22 cellular contexts compared by ENCODE assay signal in the genomic region with DNA sequence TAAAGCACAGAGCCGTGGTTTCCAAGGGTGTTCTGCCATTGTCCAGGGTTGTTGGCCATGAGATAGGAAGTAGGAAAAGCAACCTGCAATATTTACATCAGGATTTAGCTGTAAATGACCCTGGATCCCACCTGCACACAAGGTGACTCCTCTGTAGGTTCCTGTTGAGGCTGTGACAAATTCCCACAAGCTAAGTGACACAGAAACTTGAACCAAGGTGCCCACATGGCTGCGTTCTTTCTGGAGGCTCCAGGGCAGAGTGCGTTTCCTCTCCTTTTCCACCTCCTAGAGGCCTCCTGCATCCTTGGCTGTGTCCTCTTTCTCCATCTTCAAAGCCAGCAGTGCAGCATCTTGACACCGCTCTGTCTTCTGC. TPM values are rescaled to one million over a fixed set of nuclear protein-coding genes. Genes with fewer than 3 reads are reported as not detected.
DNase-seq lines count a peak whose midpoint lies in the region; ATAC-seq, FAIRE-seq and TF ChIP-seq lines count a peak whose summit lies in the region.
"Had no signal": no experiment of that assay in that cellular context is flagged by ENCODE, and none has a peak within 500 bp of the region (broad histone marks: within the 10 kb centered on the region; RNA-seq: fewer than 3 reads in every experiment).

No MANE protein-coding gene starts in this region.

- H3K4me3 ChIP-seq in GM12878 (no peak overlapping the region), neutrophil (ENCODE audit: low read depth in 1 of 2, low read length in 1 of 2) (no peak overlapping the region), gastroesophageal sphincter (no peak overlapping the region)
- H3K4me3 ChIP-seq: A549; BLaER1 treated with 17β-estradiol and CSF1 and Interleukin-3, amounts not matched to agents 10 nM and 100 nM; HAP-1 had no signal

- no peaks in the 10 kb centered on the region for H3K79me2 ChIP-seq in GM12878 (ENCODE audit: control insufficient read depth, insufficient read depth, low read length)

- ATAC-seq in T-helper 17 cell = no peak
- no peak for ATAC-seq in GM12878
- no peak for ATAC-seq in stimulated activated effector memory CD8-positive, alpha-beta T cell treated with anti-CD3 and anti-CD28 coated beads, Interleukin-12 subunit alpha, Interleukin-12 subunit beta, amount 100 ng/mL, for 72 hours
- ATAC-seq in gastroesophageal sphincter = no peak

- H3K9me3 Mint-ChIP-seq in stimulated activated effector memory CD8-positive, alpha-beta T cell treated with anti-CD3 and anti-CD28 coated beads, Interleukin-12 subunit alpha, Interleukin-12 subunit beta, amount 100 ng/mL, for 72 hours = no peaks in the 10 kb centered on the region
- H3K9me3 Mint-ChIP-seq: CD4-positive, alpha-beta T cell had no signal

- in situ Hi-C loops in GM12878 (cut with MboI) = no loop called here

- H3K36me3 ChIP-seq in GM12878 (ENCODE audit: control insufficient read depth in 2 of 2, insufficient read depth in 2 of 2, low read length in 1 of 2) (no peaks in the 10 kb centered on the region), neutrophil (peaks cover 62% of the 10 kb centered on the region), gastroesophageal sphincter (no peaks in the 10 kb centered on the region)
- H3K36me3 ChIP-seq: BE2C, HAP-1 had no signal

- CTCF ChIA-PET in GM12878 (lab: Yijun Ruan, JAX) = interaction anchor here (2.0 kb wide), 1 partner anchor 10 kb away, joined by 14 read pairs; no protein-coding TSS in a partner anchor

- DNase-seq in T-helper 17 cell (no peak), GM12878 (ENCODE audit: low read depth, low spot score) (no peak), amygdala (lab: John Stamatoyannopoulos, UW) (no peak)
- no peak for DNase-seq in stimulated activated effector memory CD8-positive, alpha-beta T cell treated with anti-CD3 and anti-CD28 coated beads, Interleukin-12 subunit alpha, Interleukin-12 subunit beta, amount 100 ng/mL, for 72 hours (ENCODE audit: low spot score in 2 of 2)
- DNase-seq in stimulated activated naive CD4-positive, alpha-beta T cell treated with Interleukin-2 at 50 U/mL for 16 hours (lab: John Stamatoyannopoulos, UW) = no peak
- DNase-seq: 8988T; BE2C; CD8-positive, alpha-beta memory T cell; DMS 273 treated with DMSO at 0.1 percent for 48 hours; DMS79; GDM1; GOT3 had no signal

- no peaks in the 10 kb centered on the region for H3K4me1 ChIP-seq in GM12878 (ENCODE audit: control insufficient read depth, insufficient read depth, low read length)
- peaks cover 44 to 48% of the 10 kb centered on the region in 2 experiments for H3K4me1 ChIP-seq in neutrophil (ENCODE audit: control insufficient read depth in 1 of 2, insufficient read depth in 1 of 2, low read depth in 1 of 2, low read length in 1 of 2)
- H3K4me1 ChIP-seq in gastroesophageal sphincter = no peaks in the 10 kb centered on the region
- H3K4me1 ChIP-seq: A549, BE2C, HAP-1 had no signal

- no peak overlapping the region for H3K27ac ChIP-seq in GM12878 (ENCODE audit: control insufficient read depth, insufficient read depth)
- peak overlapping the region; percentile 45 for H3K27ac ChIP-seq in neutrophil
- H3K27ac ChIP-seq in gastroesophageal sphincter = no peak overlapping the region
- H3K27ac ChIP-seq: A549; BLaER1 treated with 17β-estradiol and CSF1 and Interleukin-3, amounts not matched to agents 10 nM and 100 nM had no signal

- TF ChIP-seq POLR2A in GM12878 (IDR thresholded peaks at IDR 0.05; ENCODE audit: low read depth, low read length) = no peak
- TF ChIP-seq POLR2A in gastroesophageal sphincter (IDR thresholded peaks at IDR 0.05) = no peak

- H3K4me2 ChIP-seq in GM12878 (ENCODE audit: control insufficient read depth, insufficient read depth) = no peak overlapping the region
- H3K4me2 ChIP-seq: A549; BLaER1 treated with 17β-estradiol and CSF1 and Interleukin-3, amounts not matched to agents 10 nM and 100 nM had no signal

- no peaks in the 10 kb centered on the region for H3K27me3 ChIP-seq in GM12878 (replicated peaks in 1 of 2; ENCODE audit: control insufficient read depth in 2 of 2, insufficient read depth in 2 of 2, low read length in 1 of 2)
- no peaks in the 10 kb centered on the region for H3K27me3 ChIP-seq in neutrophil
- peaks cover 69% of the 10 kb centered on the region for H3K27me3 ChIP-seq in gastroesophageal sphincter
- H3K27me3 ChIP-seq: BE2C; BLaER1 treated with 17β-estradiol and CSF1 and Interleukin-3, amounts not matched to agents 10 nM and 100 nM had no signal

- SMC1A ChIA-PET in GM12878 (lab: Charles Lee; ENCODE audit: uncharacterized antibody, unreplicated experiment) = no interaction called here

- intact Hi-C loops in GM12878 (cut with micrococcal nuclease; ENCODE audit: unreplicated experiment) = no loop called here

- POLR2A ChIA-PET in GM12878 (lab: Charles Lee) = no interaction called here

- no peak for TF ChIP-seq CTCF in GM12878 (IDR thresholded peaks at IDR 0.05 in 2 of 3, conservative IDR thresholded peaks at IDR 0.05 in 1 of 3; ENCODE audit: control insufficient read depth in 2 of 3, extremely low read depth in 1 of 3, insufficient read depth in 1 of 3, low read depth in 3 of 3, low read length in 3 of 3)
- TF ChIP-seq CTCF in neutrophil (IDR thresholded peaks at IDR 0.05) = no peak
- no peak for TF ChIP-seq CTCF in gastroesophageal sphincter (IDR thresholded peaks at IDR 0.05)

- H3K9ac ChIP-seq in GM12878 (ENCODE audit: control insufficient read depth, insufficient read depth, low read length) = no peak overlapping the region
- H3K9ac ChIP-seq: BLaER1 treated with 17β-estradiol and CSF1 and Interleukin-3, amounts not matched to agents 10 nM and 100 nM had no signal

- 35% methylated on average over 4 of the region's 4 CpGs for WGBS in GM12878 (ENCODE audit: insufficient coverage, insufficient replicate concordance, low lambda C conversion rate, missing lambda C conversion rate)
- WGBS in gastroesophageal sphincter (ENCODE audit: low coverage in 1 of 2), 2 donors = 70 to 81% methylated on average over 3 of the region's 4 CpGs

- no peaks in the 10 kb centered on the region for H3K27me3 Mint-ChIP-seq in T-helper 17 cell
- H3K27me3 Mint-ChIP-seq: CD4-positive, alpha-beta T cell had no signal

- RAD21 ChIA-PET in GM12878 (lab: Charles Lee; ENCODE audit: unreplicated experiment) = no interaction called here

- H3K4me1 Mint-ChIP-seq in T-helper 17 cell = peaks cover 18% of the 10 kb centered on the region
- peaks cover 13% of the 10 kb centered on the region for H3K4me1 Mint-ChIP-seq in stimulated activated effector memory CD8-positive, alpha-beta T cell treated with anti-CD3 and anti-CD28 coated beads, Interleukin-12 subunit alpha, Interleukin-12 subunit beta, amount 100 ng/mL, for 72 hours
- H3K4me1 Mint-ChIP-seq: CD8-positive, alpha-beta memory T cell had no signal

- no peak overlapping the region for H2AFZ ChIP-seq in GM12878 (ENCODE audit: control insufficient read depth, low read depth, low read length)

- peak overlapping the region; percentile 34 for H3K27ac Mint-ChIP-seq in T-helper 17 cell
- peak overlapping the region; percentile 80 for H3K27ac Mint-ChIP-seq in stimulated activated effector memory CD8-positive, alpha-beta T cell treated with anti-CD3 and anti-CD28 coated beads, Interleukin-12 subunit alpha, Interleukin-12 subunit beta, amount 100 ng/mL, for 72 hours
- H3K27ac Mint-ChIP-seq: CD14-positive monocyte; CD4-positive, alpha-beta T cell; HFFc6 had no signal

- no peaks in the 10 kb centered on the region for H3K9me3 ChIP-seq in T-helper 17 cell (ENCODE audit: control insufficient read depth, low read length, poor library complexity, severe bottlenecking)
- H3K9me3 ChIP-seq in GM12878 (replicated peaks; ENCODE audit: control insufficient read depth, insufficient read depth, low read length) = no peaks in the 10 kb centered on the region
- H3K9me3 ChIP-seq in neutrophil = no peaks in the 10 kb centered on the region
- H3K9me3 ChIP-seq in gastroesophageal sphincter = peaks cover 0 to 13% (median 0%) of the 10 kb centered on the region in 3 donors
- H3K9me3 ChIP-seq: BE2C, HAP-1 had no signal

- no peak overlapping the region for H3K4me3 Mint-ChIP-seq in T-helper 17 cell
- H3K4me3 Mint-ChIP-seq in stimulated activated effector memory CD8-positive, alpha-beta T cell treated with anti-CD3 and anti-CD28 coated beads, Interleukin-12 subunit alpha, Interleukin-12 subunit beta, amount 100 ng/mL, for 72 hours = no peak overlapping the region
- H3K4me3 Mint-ChIP-seq: CD14-positive monocyte; CD4-positive, alpha-beta T cell; CD8-positive, alpha-beta memory T cell; HFFc6 had no signal

- peak; percentile 13 for FAIRE-seq in GM12878 (lab: Jason Lieb, UNC)
- FAIRE-seq: D721Med, H54 had no signal

- peaks cover 15% of the 10 kb centered on the region for H3K36me3 Mint-ChIP-seq in T-helper 17 cell (ENCODE audit: low read depth)
- H3K36me3 Mint-ChIP-seq in stimulated activated effector memory CD8-positive, alpha-beta T cell treated with anti-CD3 and anti-CD28 coated beads, Interleukin-12 subunit alpha, Interleukin-12 subunit beta, amount 100 ng/mL, for 72 hours = peaks cover 25% of the 10 kb centered on the region

- no peaks in the 10 kb centered on the region; the same call in 1 of the 2 replicates for H4K20me1 ChIP-seq in GM12878 (ENCODE audit: control insufficient read depth, insufficient read depth)

- no TSS peak for BruUV-seq in GM12878 (replicated peaks; lab: Mats Ljungman, UMichigan)

- no peak for TF ChIP-seq RAD21 in GM12878 (IDR thresholded peaks at IDR 0.05; ENCODE audit: insufficient read depth, low read depth, low read length)

- TF ChIP-seq EP300 in GM12878 (IDR thresholded peaks at IDR 0.05; ENCODE audit: borderline replicate concordance in 1 of 2, control insufficient read depth in 1 of 2, low read depth in 2 of 2, low read length in 2 of 2) (no peak), gastroesophageal sphincter (IDR thresholded peaks at IDR 0.05) (no peak)

RNA-seq across cellular contexts. Expression of a gene that starts 11.9 kb away (rescaled TPM):
- 10 to 100 TPM; 40.5 to 44.4 TPM for total RNA-seq in T-helper 17 cell
- 11.6 and 13.1 TPM in 2 replicates for total RNA-seq in GM12878 (2013; cell fraction: nucleolus; rRNA removed)
- 4.6 and 7.0 TPM in 2 replicates for total RNA-seq in GM12878 (2014; rRNA removed)
- 5.4 and 7.2 TPM in 2 replicates for total RNA-seq in GM12878 (2014; rRNA removed; fragmentation: Illumina TruSeq; extraction: Trizol)
- 13.5 and 13.6 TPM in 2 replicates for total RNA-seq in GM12878 (2021)
- polyA plus RNA-seq in GM12878 (2011; ENCODE audit: low read depth) = 5.9 TPM
- polyA plus RNA-seq in GM12878 (2011; rRNA removed) = 1.4 and 2.7 TPM in 2 replicates
- 5.0 and 5.7 TPM in 2 replicates for polyA plus RNA-seq in GM12878 (2011; cell fraction: cytosol; rRNA removed)
- polyA plus RNA-seq in GM12878 (2011; cell fraction: nucleus; rRNA removed) = 6.1 and 7.6 TPM in 2 replicates
- 21.6 and 37.4 TPM in 2 replicates for polyA plus RNA-seq in GM12878 (2012)
- 5.0 and 9.0 TPM in 2 replicates for polyA plus RNA-seq in GM12878 (2014; fragmentation: Illumina TruSeq; extraction: Trizol)
- polyA plus RNA-seq in GM12878 (2014; fragmentation: Nextera tagmentation; extraction: Ambion mirVana) = 1 to 10 TPM in 1 of 2 experiments, under 1 TPM in 1; 0.87 to 1.0 TPM
- 10.0 and 12.4 TPM in 2 replicates for polyA plus RNA-seq in GM12878 (2014; rRNA removed)
- 10 to 100 TPM; 12.1 to 12.5 TPM for polyA plus RNA-seq in GM12878 (2016; fragmentation: Nextera tagmentation; extraction: Ambion mirVana)
- 1.5 and 5.0 TPM in 2 replicates for polyA minus RNA-seq in GM12878 (2011; rRNA and poly(A)+ RNA removed)
- 3.2 TPM in 1 of 2 replicates, not detected in the other for polyA minus RNA-seq in GM12878 (2011; cell fraction: cytosol; rRNA and poly(A)+ RNA removed)
- 1.7 and 2.0 TPM in 2 replicates for polyA minus RNA-seq in GM12878 (2011; cell fraction: nucleus; rRNA and poly(A)+ RNA removed)
- 1 to 10 TPM in 1 of 4 donors, not detected in 3; 4.3 TPM for total RNA-seq in gastroesophageal sphincter
- total RNA-seq: HFFc6 had no signal
- polyA plus RNA-seq: A549 had no signal

RNA-seq across cellular contexts. Expression of a gene that starts 39.0 kb away (rescaled TPM):
- total RNA-seq in T-helper 17 cell = under 1 TPM; 0.31 to 0.92 TPM
- not detected in 2 replicates for total RNA-seq in GM12878 (2013; cell fraction: nucleolus; rRNA removed)
- not detected in 2 replicates for total RNA-seq in GM12878 (2014; rRNA removed)
- not detected in 2 replicates for total RNA-seq in GM12878 (2014; rRNA removed; fragmentation: Illumina TruSeq; extraction: Trizol)
- total RNA-seq in GM12878 (2021) = not detected in 2 replicates
- not detected for polyA plus RNA-seq in GM12878 (2011; ENCODE audit: low read depth)
- polyA plus RNA-seq in GM12878 (2011; rRNA removed) = not detected in 2 replicates
- polyA plus RNA-seq in GM12878 (2011; cell fraction: cytosol; rRNA removed) = not detected in 2 replicates
- polyA plus RNA-seq in GM12878 (2011; cell fraction: nucleus; rRNA removed) = not detected in 2 replicates
- polyA plus RNA-seq in GM12878 (2012) = not detected in 2 replicates
- polyA plus RNA-seq in GM12878 (2014; fragmentation: Illumina TruSeq; extraction: Trizol) = not detected in 2 replicates
- polyA plus RNA-seq in GM12878 (2014; fragmentation: Nextera tagmentation; extraction: Ambion mirVana) = not detected
- polyA plus RNA-seq in GM12878 (2014; rRNA removed) = not detected in 2 replicates
- polyA plus RNA-seq in GM12878 (2016; fragmentation: Nextera tagmentation; extraction: Ambion mirVana) = not detected
- 0.82 TPM in 1 of 2 replicates, not detected in the other for polyA minus RNA-seq in GM12878 (2011; rRNA and poly(A)+ RNA removed)
- not detected in 2 replicates for polyA minus RNA-seq in GM12878 (2011; cell fraction: cytosol; rRNA and poly(A)+ RNA removed)
- polyA minus RNA-seq in GM12878 (2011; cell fraction: nucleus; rRNA and poly(A)+ RNA removed) = not detected in 2 replicates
- total RNA-seq in gastroesophageal sphincter = 1 to 10 TPM in 1 of 4 donors, under 1 TPM in 2, not detected in 1; 0.52 to 2.6 (median 0.93) TPM
- total RNA-seq: CD8-positive, alpha-beta memory T cell; HFFc6 had no signal
- polyA plus RNA-seq: A549; CD8-positive, alpha-beta memory T cell had no signal
